In genomic region chr20:64216910-64217309, GRCh38 we compare ENCODE assay signal across 1 cellular context.
TF ChIP-seq lines count a peak whose summit lies in the region.

No MANE protein-coding gene starts in this region.

TF ChIP-seq in WTC11, 78 proteins besides CTCF, POLR2A, EP300 and RAD21 (continued from another document):
- TF ChIP-seq ZNF425 (CRISPR knock-in tag; conservative IDR thresholded peaks at IDR 0.05) (no peak), NFE2L1 (CRISPR knock-in tag; IDR thresholded peaks at IDR 0.05) (no peak), JAZF1 (CRISPR knock-in tag; IDR thresholded peaks at IDR 0.05) (no peak), SMAD4 (CRISPR knock-in tag; IDR thresholded peaks at IDR 0.05) (no peak)
